ENCODE assay signal across 2 cellular contexts in the genomic region with DNA sequence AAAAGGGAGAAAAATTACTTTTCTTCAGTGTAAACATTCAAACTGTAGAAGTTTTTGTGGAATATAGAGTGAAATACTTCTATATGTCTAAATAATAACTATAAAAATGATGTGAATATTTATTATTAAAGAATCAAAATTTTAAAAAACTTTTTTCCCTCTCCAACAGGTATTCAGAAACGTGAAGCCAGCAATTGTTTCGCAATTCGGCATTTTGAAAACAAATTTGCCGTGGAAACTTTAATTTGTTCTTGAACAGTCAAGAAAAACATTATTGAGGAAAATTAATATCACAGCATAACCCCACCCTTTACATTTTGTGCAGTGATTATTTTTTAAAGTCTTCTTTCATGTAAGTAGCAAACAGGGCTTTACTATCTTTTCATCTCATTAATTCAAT.
A peak's percentile ranks its signal among the peaks of the same experiment; 100 is the strongest.
TF ChIP-seq lines count a peak whose summit lies in the region.

No MANE protein-coding gene starts in this region.

TF ChIP-seq in HepG2, 621 proteins besides CTCF, POLR2A, EP300 and RAD21:
- TF ChIP-seq E2F2 (CRISPR knock-in tag; IDR thresholded peaks at IDR 0.05; ENCODE audit: borderline replicate concordance) (no peak), ZNF83 (CRISPR knock-in tag; IDR thresholded peaks at IDR 0.05; ENCODE audit: borderline replicate concordance) (no peak), MTA3 (CRISPR knock-in tag; IDR thresholded peaks at IDR 0.05) (no peak), CEBPB (IDR thresholded peaks at IDR 0.05; ENCODE audit: borderline replicate concordance, low read depth, low read length) (peak; percentile 62)
- TF ChIP-seq, protein P1, sequence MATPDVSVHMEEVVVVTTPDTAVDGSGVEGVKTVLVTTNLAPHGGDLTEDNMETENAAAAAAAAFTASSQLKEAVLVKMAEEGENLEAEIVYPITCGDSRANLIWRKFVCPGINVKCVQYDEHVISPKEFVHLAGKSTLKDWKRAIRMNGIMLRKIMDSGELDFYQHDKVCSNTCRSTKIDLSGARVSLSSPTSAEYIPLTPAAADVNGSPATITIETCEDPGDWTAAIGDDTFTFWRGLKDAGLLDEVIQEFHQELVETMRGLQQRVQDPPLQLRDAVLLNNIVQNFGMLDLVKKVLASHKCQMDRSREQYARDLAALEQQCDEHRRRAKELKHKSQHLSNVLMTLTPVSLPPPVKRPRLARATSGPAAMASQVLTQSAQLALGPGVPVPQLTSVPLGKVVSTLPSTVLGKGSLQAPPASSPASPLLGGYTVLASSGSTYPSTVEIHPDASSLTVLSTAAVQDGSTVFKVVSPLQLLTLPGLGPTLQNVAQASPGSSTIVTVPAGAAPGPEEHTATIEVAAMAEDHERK (CRISPR knock-in tag; IDR thresholded peaks at IDR 0.05; ENCODE audit: low read depth) = no peak

TF ChIP-seq in Ishikawa, 13 proteins besides CTCF, POLR2A, EP300 and RAD21:
- TF ChIP-seq YY1 (IDR thresholded peaks at IDR 0.05; ENCODE audit: low read depth) = no peak
- TF ChIP-seq, protein P2, sequence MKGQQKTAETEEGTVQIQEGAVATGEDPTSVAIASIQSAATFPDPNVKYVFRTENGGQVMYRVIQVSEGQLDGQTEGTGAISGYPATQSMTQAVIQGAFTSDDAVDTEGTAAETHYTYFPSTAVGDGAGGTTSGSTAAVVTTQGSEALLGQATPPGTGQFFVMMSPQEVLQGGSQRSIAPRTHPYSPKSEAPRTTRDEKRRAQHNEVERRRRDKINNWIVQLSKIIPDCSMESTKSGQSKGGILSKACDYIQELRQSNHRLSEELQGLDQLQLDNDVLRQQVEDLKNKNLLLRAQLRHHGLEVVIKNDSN (IDR thresholded peaks at IDR 0.05) = no peak
- TF ChIP-seq TEAD4 (IDR thresholded peaks at IDR 0.05) = no peak
- peak; percentile 56 for TF ChIP-seq CEBPB (IDR thresholded peaks at IDR 0.05)
